Comparison of ENCODE assay signal across 1 cellular context in the genomic region with DNA sequence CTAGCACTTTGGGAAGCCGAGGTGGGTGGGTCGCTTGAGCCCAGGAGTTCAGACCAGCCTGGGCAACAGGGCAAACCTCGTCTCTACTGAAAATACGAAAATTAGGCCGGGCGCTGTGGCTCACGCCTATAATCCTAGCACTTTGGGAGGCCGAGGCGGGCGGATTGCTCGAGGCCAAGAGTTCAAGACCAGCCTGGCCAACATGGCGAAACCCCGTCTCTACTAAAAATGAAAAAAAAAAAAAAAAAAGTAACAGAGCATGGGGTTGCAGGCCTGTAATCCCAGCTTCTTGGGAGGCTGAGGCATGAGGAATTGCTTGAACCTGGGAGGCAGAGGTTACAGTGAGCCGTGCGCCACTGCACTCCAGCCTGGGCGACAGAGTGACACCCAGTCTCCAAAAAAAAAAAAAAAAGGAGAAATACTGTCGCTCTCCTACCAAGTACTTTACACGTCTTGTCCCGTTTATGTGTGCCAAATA.
A peak's percentile ranks its signal among the peaks of the same experiment; 100 is the strongest.
TF ChIP-seq lines count a peak whose summit lies in the region.

No MANE protein-coding gene starts in this region.

TF ChIP-seq in HepG2, 621 proteins besides CTCF, POLR2A, EP300 and RAD21 (continued from another document):
- TF ChIP-seq ZNF205 (CRISPR knock-in tag; IDR thresholded peaks at IDR 0.05) (0 out of 2 replicates have a peak, but pooled peaks have one; percentile 2), RXRA (CRISPR knock-in tag; IDR thresholded peaks at IDR 0.05) (peak; percentile 8; the same call in 1 of the 2 replicates), SOX6 (IDR thresholded peaks at IDR 0.05) (no peak), SOX6 (CRISPR knock-in tag; IDR thresholded peaks at IDR 0.05) (peak; percentile 25; the same call in 1 of the 2 replicates), ZBTB7B (CRISPR knock-in tag; IDR thresholded peaks at IDR 0.05) (no peak), ZNF772 (CRISPR knock-in tag; IDR thresholded peaks at IDR 0.05) (0 out of 2 replicates have a peak, but pooled peaks have one; percentile 3), ZNF432 (CRISPR knock-in tag; IDR thresholded peaks at IDR 0.05; ENCODE audit: borderline replicate concordance) (no peak), ZNF451 (CRISPR knock-in tag; IDR thresholded peaks at IDR 0.05) (no peak), GFI1 (CRISPR knock-in tag; IDR thresholded peaks at IDR 0.05; ENCODE audit: borderline replicate concordance) (no peak), RFXANK (CRISPR knock-in tag; IDR thresholded peaks at IDR 0.05) (no peak), ZNF781 (CRISPR knock-in tag; IDR thresholded peaks at IDR 0.05; ENCODE audit: borderline replicate concordance, not compliant biosample characterization) (peak; percentile 10), ZNF543 (CRISPR knock-in tag; IDR thresholded peaks at IDR 0.05) (peak; percentile 19), ZBTB20 (CRISPR knock-in tag; IDR thresholded peaks at IDR 0.05; ENCODE audit: borderline replicate concordance, low read depth) (peak; percentile 5; the same call in 1 of the 2 replicates)
- TF ChIP-seq, protein P1, sequence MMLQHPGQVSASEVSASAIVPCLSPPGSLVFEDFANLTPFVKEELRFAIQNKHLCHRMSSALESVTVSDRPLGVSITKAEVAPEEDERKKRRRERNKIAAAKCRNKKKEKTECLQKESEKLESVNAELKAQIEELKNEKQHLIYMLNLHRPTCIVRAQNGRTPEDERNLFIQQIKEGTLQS (CRISPR knock-in tag; IDR thresholded peaks at IDR 0.05) = no peak
- TF ChIP-seq, protein P2, sequence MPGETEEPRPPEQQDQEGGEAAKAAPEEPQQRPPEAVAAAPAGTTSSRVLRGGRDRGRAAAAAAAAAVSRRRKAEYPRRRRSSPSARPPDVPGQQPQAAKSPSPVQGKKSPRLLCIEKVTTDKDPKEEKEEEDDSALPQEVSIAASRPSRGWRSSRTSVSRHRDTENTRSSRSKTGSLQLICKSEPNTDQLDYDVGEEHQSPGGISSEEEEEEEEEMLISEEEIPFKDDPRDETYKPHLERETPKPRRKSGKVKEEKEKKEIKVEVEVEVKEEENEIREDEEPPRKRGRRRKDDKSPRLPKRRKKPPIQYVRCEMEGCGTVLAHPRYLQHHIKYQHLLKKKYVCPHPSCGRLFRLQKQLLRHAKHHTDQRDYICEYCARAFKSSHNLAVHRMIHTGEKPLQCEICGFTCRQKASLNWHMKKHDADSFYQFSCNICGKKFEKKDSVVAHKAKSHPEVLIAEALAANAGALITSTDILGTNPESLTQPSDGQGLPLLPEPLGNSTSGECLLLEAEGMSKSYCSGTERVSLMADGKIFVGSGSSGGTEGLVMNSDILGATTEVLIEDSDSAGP (CRISPR knock-in tag; IDR thresholded peaks at IDR 0.05; ENCODE audit: borderline replicate concordance) = peak; percentile 4; the same call in 1 of the 2 replicates
- TF ChIP-seq, protein P3, sequence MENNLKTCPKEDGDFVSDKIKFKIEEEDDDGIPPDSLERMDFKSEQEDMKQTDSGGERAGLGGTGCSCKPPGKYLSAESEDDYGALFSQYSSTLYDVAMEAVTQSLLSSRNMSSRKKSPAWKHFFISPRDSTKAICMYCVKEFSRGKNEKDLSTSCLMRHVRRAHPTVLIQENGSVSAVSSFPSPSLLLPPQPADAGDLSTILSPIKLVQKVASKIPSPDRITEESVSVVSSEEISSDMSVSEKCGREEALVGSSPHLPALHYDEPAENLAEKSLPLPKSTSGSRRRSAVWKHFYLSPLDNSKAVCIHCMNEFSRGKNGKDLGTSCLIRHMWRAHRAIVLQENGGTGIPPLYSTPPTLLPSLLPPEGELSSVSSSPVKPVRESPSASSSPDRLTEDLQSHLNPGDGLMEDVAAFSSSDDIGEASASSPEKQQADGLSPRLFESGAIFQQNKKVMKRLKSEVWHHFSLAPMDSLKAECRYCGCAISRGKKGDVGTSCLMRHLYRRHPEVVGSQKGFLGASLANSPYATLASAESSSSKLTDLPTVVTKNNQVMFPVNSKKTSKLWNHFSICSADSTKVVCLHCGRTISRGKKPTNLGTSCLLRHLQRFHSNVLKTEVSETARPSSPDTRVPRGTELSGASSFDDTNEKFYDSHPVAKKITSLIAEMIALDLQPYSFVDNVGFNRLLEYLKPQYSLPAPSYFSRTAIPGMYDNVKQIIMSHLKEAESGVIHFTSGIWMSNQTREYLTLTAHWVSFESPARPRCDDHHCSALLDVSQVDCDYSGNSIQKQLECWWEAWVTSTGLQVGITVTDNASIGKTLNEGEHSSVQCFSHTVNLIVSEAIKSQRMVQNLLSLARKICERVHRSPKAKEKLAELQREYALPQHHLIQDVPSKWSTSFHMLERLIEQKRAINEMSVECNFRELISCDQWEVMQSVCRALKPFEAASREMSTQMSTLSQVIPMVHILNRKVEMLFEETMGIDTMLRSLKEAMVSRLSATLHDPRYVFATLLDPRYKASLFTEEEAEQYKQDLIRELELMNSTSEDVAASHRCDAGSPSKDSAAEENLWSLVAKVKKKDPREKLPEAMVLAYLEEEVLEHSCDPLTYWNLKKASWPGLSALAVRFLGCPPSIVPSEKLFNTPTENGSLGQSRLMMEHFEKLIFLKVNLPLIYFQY (CRISPR knock-in tag; IDR thresholded peaks at IDR 0.05; ENCODE audit: borderline replicate concordance) = 0 out of 2 replicates have a peak, but pooled peaks have one; percentile 0
- TF ChIP-seq, protein P4, sequence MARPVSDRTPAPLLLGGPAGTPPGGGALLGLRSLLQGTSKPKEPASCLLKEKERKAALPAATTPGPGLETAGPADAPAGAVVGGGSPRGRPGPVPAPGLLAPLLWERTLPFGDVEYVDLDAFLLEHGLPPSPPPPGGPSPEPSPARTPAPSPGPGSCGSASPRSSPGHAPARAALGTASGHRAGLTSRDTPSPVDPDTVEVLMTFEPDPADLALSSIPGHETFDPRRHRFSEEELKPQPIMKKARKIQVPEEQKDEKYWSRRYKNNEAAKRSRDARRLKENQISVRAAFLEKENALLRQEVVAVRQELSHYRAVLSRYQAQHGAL (CRISPR knock-in tag; IDR thresholded peaks at IDR 0.05; ENCODE audit: not compliant biosample characterization) = no peak
